Comparison of ENCODE assay signal across 1 cellular context in genomic region chr20:38214871-38215788, GRCh38.
TF ChIP-seq lines count a peak whose summit lies in the region.

No MANE protein-coding gene starts in this region.

TF ChIP-seq in K562, 482 proteins besides CTCF, POLR2A, EP300 and RAD21:
- TF ChIP-seq PBX2 (CRISPR knock-in tag; IDR thresholded peaks at IDR 0.05; ENCODE audit: low read depth) (no peak), PBX2 (tag; conservative IDR thresholded peaks at IDR 0.05; ENCODE audit: low read depth) (peak; percentile 39; the same call in 1 of the 2 replicates), HDGF (IDR thresholded peaks at IDR 0.05) (no peak), TFAP4 (CRISPR knock-in tag; IDR thresholded peaks at IDR 0.05; ENCODE audit: borderline replicate concordance) (0 out of 2 replicates have a peak, but pooled peaks have one; percentile 21), MAX (CRISPR knock-in tag; IDR thresholded peaks at IDR 0.05) (0 out of 2 replicates have a peak, but pooled peaks have one; percentile 20), MEIS2 (IDR thresholded peaks at IDR 0.05; ENCODE audit: partially characterized antibody) (peak; percentile 43), PKNOX1 (IDR thresholded peaks at IDR 0.05) (peak; percentile 44), KLF10 (CRISPR knock-in tag; IDR thresholded peaks at IDR 0.05) (no peak)
